8 cellular contexts compared by ENCODE assay signal in genomic region chr4:4996930-4997329, GRCh38. TPM values are rescaled to one million over a fixed set of nuclear protein-coding genes. Genes with fewer than 3 reads are reported as not detected.
"Had no signal": no experiment of that assay in that cellular context is flagged by ENCODE, and none has a peak within 500 bp of the region (broad histone marks: within the 10 kb centered on the region; RNA-seq: fewer than 3 reads in every experiment).

No MANE protein-coding gene starts in this region.

RNA-seq across cellular contexts. Expression of gene CYTL1, which starts 22.3 kb away (rescaled TPM):
- total RNA-seq: activated B cell treated with CpG ODN at 0.5 μM for 24 hours; activated CD8-positive, alpha-beta T cell treated with anti-CD3 and anti-CD28 coated beads for 36 hours; activated T-cell treated with anti-CD3 and anti-CD28 coated beads, Interleukin-2, amount 50 U/mL, for 4 hours; activated T-helper 17 cell treated with anti-CD3 and anti-CD28 coated beads, Interleukin-2, amount 50 U/mL, for 72 hours; gastrocnemius medialis; T-helper 17 cell had no signal
- polyA plus RNA-seq: heart left ventricle had no signal

RNA-seq across cellular contexts. Expression of gene STK32B, which starts 54.4 kb away (rescaled TPM):
- total RNA-seq: activated B cell treated with CpG ODN at 0.5 μM for 24 hours; activated CD8-positive, alpha-beta T cell treated with anti-CD3 and anti-CD28 coated beads for 36 hours; activated T-cell treated with anti-CD3 and anti-CD28 coated beads, Interleukin-2, amount 50 U/mL, for 4 hours; activated T-helper 17 cell treated with anti-CD3 and anti-CD28 coated beads, Interleukin-2, amount 50 U/mL, for 72 hours; cardiac muscle cell had no signal
- polyA plus RNA-seq: cardiac muscle cell had no signal
